12 cellular contexts compared by ENCODE assay signal in genomic region chr7:74178632-74179031, GRCh38. TPM values are rescaled to one million over a fixed set of nuclear protein-coding genes. Genes with fewer than 3 reads are reported as not detected.
DNase-seq lines count a peak whose midpoint lies in the region; ATAC-seq and TF ChIP-seq lines count a peak whose summit lies in the region.
"Had no signal": no experiment of that assay in that cellular context is flagged by ENCODE, and none has a peak within 500 bp of the region (broad histone marks: within the 10 kb centered on the region; RNA-seq: fewer than 3 reads in every experiment).

No MANE protein-coding gene starts in this region.

- H3K27ac Mint-ChIP-seq in stimulated activated naive CD8-positive, alpha-beta T cell treated with anti-CD3 and anti-CD28 coated beads, Interleukin-15, Interleukin-2, amounts not matched to agents 100 ng/mL and 50 ng/mL, for 24 hours: peak overlapping the region; percentile 84
- H3K27ac Mint-ChIP-seq in activated T-helper 2 cell treated with anti-CD3 and anti-CD28 coated beads, Interferon-gamma antibody, Interleukin-2, Interleukin-4, amounts not matched to agents 10 μg/mL and 5 μg/mL and 100 μg/mL, durations not matched to agents 14 hours and 24 hours and 36 hours: peak overlapping the region; percentile 73

- intact Hi-C loops in activated T-helper 2 cell treated with anti-CD3 and anti-CD28 coated beads, Interferon-gamma antibody, Interleukin-2, Interleukin-4, amounts not matched to agents 10 μg/mL and 5 μg/mL and 100 μg/mL, durations not matched to agents 14 hours and 24 hours and 36 hours (cut with micrococcal nuclease): no loop called here

- TF ChIP-seq CTCF in omental fat pad (IDR thresholded peaks at IDR 0.05): no peak

- no peak for DNase-seq in stimulated activated naive CD8-positive, alpha-beta T cell treated with anti-CD3 and anti-CD28 coated beads, Interleukin-15, Interleukin-2, amounts not matched to agents 100 U/mL and 50 U/mL, for 24 hours
- no peak for DNase-seq in activated T-helper 2 cell treated with anti-CD3 and anti-CD28 coated beads, Interferon-gamma antibody, Interleukin-2, Interleukin-4, amounts not matched to agents 10 μg/mL and 5 μg/mL and 100 μg/mL, durations not matched to agents 14 hours and 24 hours and 36 hours (ENCODE audit: low spot score)
- DNase-seq in kidney tubule cell (ENCODE audit: low spot score) (peak; percentile 67), cerebellar cortex (ENCODE audit: low spot score) (no peak), dedifferentiated amniotic fluid mesenchymal stem cell (ENCODE audit: extremely low spot score) (no peak), omental fat pad (ENCODE audit: low spot score) (no peak), putamen (ENCODE audit: low spot score) (no peak)
- DNase-seq: DMS53, lower lobe of right lung, NCI-H446 treated with DMSO at 0.1 percent for 48 hours, WERI-Rb-1 had no signal

- no peak for ATAC-seq in stimulated activated naive CD8-positive, alpha-beta T cell treated with anti-CD3 and anti-CD28 coated beads, Interleukin-15, Interleukin-2, amounts not matched to agents 100 U/mL and 50 U/mL, for 24 hours
- ATAC-seq in omental fat pad (ENCODE audit: low FRiP score): no peak
- ATAC-seq: lower lobe of right lung had no signal

- H3K4me1 Mint-ChIP-seq in stimulated activated naive CD8-positive, alpha-beta T cell treated with anti-CD3 and anti-CD28 coated beads, Interleukin-15, Interleukin-2, amounts not matched to agents 100 ng/mL and 50 ng/mL, for 24 hours (ENCODE audit: low read depth): peaks cover 81% of the 10 kb centered on the region
- peaks cover 44% of the 10 kb centered on the region for H3K4me1 Mint-ChIP-seq in activated T-helper 2 cell treated with anti-CD3 and anti-CD28 coated beads, Interferon-gamma antibody, Interleukin-2, Interleukin-4, amounts not matched to agents 10 μg/mL and 5 μg/mL and 100 μg/mL, durations not matched to agents 14 hours and 24 hours and 36 hours (ENCODE audit: low read depth)

- no peaks in the 10 kb centered on the region for H3K27me3 Mint-ChIP-seq in stimulated activated naive CD8-positive, alpha-beta T cell treated with anti-CD3 and anti-CD28 coated beads, Interleukin-15, Interleukin-2, amounts not matched to agents 100 ng/mL and 50 ng/mL, for 24 hours
- no peaks in the 10 kb centered on the region for H3K27me3 Mint-ChIP-seq in activated T-helper 2 cell treated with anti-CD3 and anti-CD28 coated beads, Interferon-gamma antibody, Interleukin-2, Interleukin-4, amounts not matched to agents 10 μg/mL and 5 μg/mL and 100 μg/mL, durations not matched to agents 14 hours and 24 hours and 36 hours (ENCODE audit: low read depth)

- peaks cover 75% of the 10 kb centered on the region for H3K36me3 Mint-ChIP-seq in stimulated activated naive CD8-positive, alpha-beta T cell treated with anti-CD3 and anti-CD28 coated beads, Interleukin-15, Interleukin-2, amounts not matched to agents 100 ng/mL and 50 ng/mL, for 24 hours (ENCODE audit: low read depth)
- peaks cover 56% of the 10 kb centered on the region for H3K36me3 Mint-ChIP-seq in activated T-helper 2 cell treated with anti-CD3 and anti-CD28 coated beads, Interferon-gamma antibody, Interleukin-2, Interleukin-4, amounts not matched to agents 10 μg/mL and 5 μg/mL and 100 μg/mL, durations not matched to agents 14 hours and 24 hours and 36 hours (ENCODE audit: low read depth)

- no peaks in the 10 kb centered on the region for H3K9me3 Mint-ChIP-seq in stimulated activated naive CD8-positive, alpha-beta T cell treated with anti-CD3 and anti-CD28 coated beads, Interleukin-15, Interleukin-2, amounts not matched to agents 100 ng/mL and 50 ng/mL, for 24 hours
- H3K9me3 Mint-ChIP-seq in activated T-helper 2 cell treated with anti-CD3 and anti-CD28 coated beads, Interferon-gamma antibody, Interleukin-2, Interleukin-4, amounts not matched to agents 10 μg/mL and 5 μg/mL and 100 μg/mL, durations not matched to agents 14 hours and 24 hours and 36 hours: no peaks in the 10 kb centered on the region

- peak overlapping the region; percentile 77 for H3K4me3 Mint-ChIP-seq in stimulated activated naive CD8-positive, alpha-beta T cell treated with anti-CD3 and anti-CD28 coated beads, Interleukin-15, Interleukin-2, amounts not matched to agents 100 ng/mL and 50 ng/mL, for 24 hours
- peak overlapping the region; percentile 55 for H3K4me3 Mint-ChIP-seq in activated T-helper 2 cell treated with anti-CD3 and anti-CD28 coated beads, Interferon-gamma antibody, Interleukin-2, Interleukin-4, amounts not matched to agents 10 μg/mL and 5 μg/mL and 100 μg/mL, durations not matched to agents 14 hours and 24 hours and 36 hours (ENCODE audit: low read depth)

RNA-seq across cellular contexts. Expression of gene EIF4H, which starts 4.5 kb away (rescaled TPM):
- 367 and 372 TPM in 2 replicates for total RNA-seq in activated T-helper 2 cell treated with anti-CD3 and anti-CD28 coated beads, Interferon-gamma antibody, Interleukin-2, Interleukin-4, amounts not matched to agents 10 μg/mL and 5 μg/mL and 100 μg/mL, durations not matched to agents 14 hours and 24 hours and 36 hours
- 100 to 1,000 TPM; 195 to 284 (median 229) TPM for total RNA-seq in omental fat pad

RNA-seq across cellular contexts. Expression of gene LAT2, which starts 31.2 kb away (rescaled TPM):
- 20.2 and 22.2 TPM in 2 replicates for total RNA-seq in activated T-helper 2 cell treated with anti-CD3 and anti-CD28 coated beads, Interferon-gamma antibody, Interleukin-2, Interleukin-4, amounts not matched to agents 10 μg/mL and 5 μg/mL and 100 μg/mL, durations not matched to agents 14 hours and 24 hours and 36 hours
- 10 to 100 TPM in 3 of 4 donors, 1 to 10 TPM in 1; 3.0 to 19.4 (median 16.5) TPM for total RNA-seq in omental fat pad
